Comparison of ENCODE assay signal across 8 cellular contexts in the genomic region with DNA sequence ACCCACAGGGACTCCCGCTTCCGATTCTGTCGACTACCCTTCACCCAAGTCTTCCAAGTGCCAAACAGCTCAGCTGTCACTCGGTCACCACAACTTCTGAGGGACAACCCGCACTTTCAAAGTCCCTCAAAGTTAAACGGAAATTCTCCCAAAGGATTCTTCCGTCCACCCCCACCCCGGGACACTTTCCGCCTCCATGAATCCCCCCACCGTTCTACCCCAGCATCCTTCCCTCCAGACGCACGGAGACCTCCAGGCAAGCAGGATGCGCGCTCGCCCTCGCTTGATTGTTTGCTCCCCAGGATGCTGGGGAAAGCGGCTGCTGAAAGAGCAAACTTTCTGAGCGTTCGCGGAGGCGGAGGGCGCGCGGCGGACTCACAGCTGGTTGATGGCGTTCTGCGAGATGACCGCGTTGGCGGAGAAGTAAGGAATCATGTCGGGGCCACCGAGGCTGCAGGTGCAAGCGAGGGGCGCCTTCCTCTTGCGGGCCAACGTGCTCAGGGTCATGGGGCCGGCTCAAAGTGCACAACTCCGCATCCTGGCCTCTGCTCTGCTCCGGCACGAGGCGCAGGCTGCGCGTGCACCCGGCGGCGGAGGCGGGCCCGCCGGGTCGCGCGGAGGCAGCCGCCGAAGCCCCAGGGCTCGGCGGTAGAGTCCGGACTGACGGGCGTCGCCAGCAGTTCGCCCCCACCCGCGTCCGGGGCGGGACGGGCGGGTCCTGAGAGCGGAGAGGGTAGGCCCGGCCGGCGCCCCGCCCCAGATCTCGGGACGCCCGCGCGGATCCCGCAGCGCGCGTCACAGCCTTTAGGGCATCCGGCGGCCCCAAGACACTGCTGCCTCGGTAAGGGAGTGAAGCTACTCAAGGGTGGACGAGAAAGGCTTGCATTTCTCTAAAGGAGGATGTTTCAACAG.
A peak's percentile ranks its signal among the peaks of the same experiment; 100 is the strongest.
DNase-seq lines count a peak whose midpoint lies in the region; ATAC-seq lines count a peak whose summit lies in the region.

No MANE protein-coding gene starts in this region.

- H3K9me3 Mint-ChIP-seq in T-helper 1 cell treated with Interleukin-12 subunit alpha and Interleukin-12 subunit beta and Interleukin-4 antibody, amounts not matched to agents 30 μg/mL and 1 μg/mL, for 36 hours, result no peaks in the 10 kb centered on the region

- intact Hi-C loops in right cardiac atrium (cut with DNase I), result no loop called here

- peaks cover 23% of the 10 kb centered on the region for H3K4me1 Mint-ChIP-seq in T-helper 1 cell treated with Interleukin-12 subunit alpha and Interleukin-12 subunit beta and Interleukin-4 antibody, amounts not matched to agents 30 μg/mL and 1 μg/mL, for 36 hours (ENCODE audit: low read depth)

- H3K4me1 ChIP-seq in right cardiac atrium (ENCODE audit: control insufficient read depth, insufficient read depth, low read length), result no peaks in the 10 kb centered on the region
- H3K4me1 ChIP-seq in urinary bladder (ENCODE audit: insufficient read depth), result no peaks in the 10 kb centered on the region

- no peaks in the 10 kb centered on the region for H3K9me3 ChIP-seq in right cardiac atrium (ENCODE audit: control insufficient read depth, low read length)

- peak overlapping the region; percentile 97 for H3K4me3 Mint-ChIP-seq in T-helper 1 cell treated with Interleukin-12 subunit alpha and Interleukin-12 subunit beta and Interleukin-4 antibody, amounts not matched to agents 30 μg/mL and 1 μg/mL, for 36 hours

- H3K27me3 ChIP-seq in right cardiac atrium (ENCODE audit: control insufficient read depth, insufficient read depth), result no peaks in the 10 kb centered on the region

- ATAC-seq in GM21737 (IDR thresholded peaks at IDR 0.05; ENCODE audit: unreplicated experiment) (peak; percentile 90), right cardiac atrium (peak; percentile 99)

- H3K36me3 ChIP-seq in urinary bladder (ENCODE audit: insufficient read depth), result no peaks in the 10 kb centered on the region

- peak; percentile 32 for DNase-seq in DMS53 treated with DMSO at 0.1 percent for 48 hours (lab: John Stamatoyannopoulos, UW; ENCODE audit: unreplicated experiment)
- DNase-seq in LHCN-M2 (ENCODE audit: low read depth), result peak; percentile 85
- DNase-seq in right cardiac atrium, result peak; percentile 94 to 98 (median 98)
- DNase-seq in pulmonary artery endothelial cell (ENCODE audit: low read depth, low spot score), result peak; percentile 51

- peaks cover 7% of the 10 kb centered on the region for H3K36me3 Mint-ChIP-seq in T-helper 1 cell treated with Interleukin-12 subunit alpha and Interleukin-12 subunit beta and Interleukin-4 antibody, amounts not matched to agents 30 μg/mL and 1 μg/mL, for 36 hours (ENCODE audit: low read depth)

- H3K27ac ChIP-seq in angular gyrus (ENCODE audit: low read depth, low read length) (peak overlapping the region; percentile 76), right cardiac atrium (ENCODE audit: low read length) (peak overlapping the region; percentile 91), urinary bladder (ENCODE audit: low read depth) (peak overlapping the region; percentile 40)

- H3K27me3 Mint-ChIP-seq in T-helper 1 cell treated with Interleukin-12 subunit alpha and Interleukin-12 subunit beta and Interleukin-4 antibody, amounts not matched to agents 30 μg/mL and 1 μg/mL, for 36 hours (ENCODE audit: low read depth), result no peaks in the 10 kb centered on the region

- under 1% methylated on average over 85 of the region's 85 CpGs for WGBS in right cardiac atrium
- under 1% methylated on average over 85 of the region's 85 CpGs for WGBS in urinary bladder

- H3K27ac Mint-ChIP-seq in T-helper 1 cell treated with Interleukin-12 subunit alpha and Interleukin-12 subunit beta and Interleukin-4 antibody, amounts not matched to agents 30 μg/mL and 1 μg/mL, for 36 hours, result peak overlapping the region; percentile 94

- H3K4me3 ChIP-seq in right cardiac atrium (ENCODE audit: low read length) (peak overlapping the region; percentile 85), urinary bladder (ENCODE audit: low read depth, low read length) (peak overlapping the region; percentile 68)

Comparison
In these comparisons a context has a peak if more than half of its experiments do, and no peak if none do; other contexts are left out.
1. Peak in every context shown above with its lines: DNase-seq, ATAC-seq, H3K4me3 ChIP-seq and H3K27ac ChIP-seq.
2. DNase-seq: peak in every context shown above with its lines; median percentile 98 in right cardiac atrium; 85 in LHCN-M2; 51 in pulmonary artery endothelial cell; 32 in DMS53 treated with DMSO at 0.1 percent for 48 hours.
3. H3K27ac ChIP-seq: peak in every context shown above with its lines; median percentile 91 in right cardiac atrium; 76 in angular gyrus; 40 in urinary bladder.